In genomic region chr20:47359533-47360206, GRCh38 we compare ENCODE assay signal across 1 cellular context.
TF ChIP-seq lines count a peak whose summit lies in the region.

No MANE protein-coding gene starts in this region.

TF ChIP-seq in HepG2, 621 proteins besides CTCF, POLR2A, EP300 and RAD21 (continued from another document and continues in another):
- 0 out of 2 replicates have a peak, but pooled peaks have one; percentile 3 for TF ChIP-seq HINFP (CRISPR knock-in tag; IDR thresholded peaks at IDR 0.05; ENCODE audit: low read depth)
- peak; percentile 22 for TF ChIP-seq CBX1 (IDR thresholded peaks at IDR 0.05; ENCODE audit: low read depth)
- TF ChIP-seq ZFP90 (CRISPR knock-in tag; IDR thresholded peaks at IDR 0.05; ENCODE audit: borderline replicate concordance), result no peak
- no peak for TF ChIP-seq STAT5B (CRISPR knock-in tag; IDR thresholded peaks at IDR 0.05)
- TF ChIP-seq THAP9 (CRISPR knock-in tag; IDR thresholded peaks at IDR 0.05; ENCODE audit: borderline replicate concordance), result no peak
- TF ChIP-seq RBFOX2 (IDR thresholded peaks at IDR 0.05; ENCODE audit: low read depth, low read length), result peak; percentile 12; the same call in 1 of the 2 replicates
- peak; percentile 53; the same call in 1 of the 2 replicates for TF ChIP-seq EED (CRISPR knock-in tag; IDR thresholded peaks at IDR 0.05)
- no peak for TF ChIP-seq ZNF362 (CRISPR knock-in tag; IDR thresholded peaks at IDR 0.05; ENCODE audit: borderline replicate concordance)
- no peak for TF ChIP-seq RBM39 (IDR thresholded peaks at IDR 0.05; ENCODE audit: low read depth, low read length, poor library complexity, severe bottlenecking)
- TF ChIP-seq ZNF430 (CRISPR knock-in tag; IDR thresholded peaks at IDR 0.05), result no peak
- no peak; the same call in 1 of the 2 replicates for TF ChIP-seq ZNF710 (CRISPR knock-in tag; IDR thresholded peaks at IDR 0.05; ENCODE audit: borderline replicate concordance)
- no peak for TF ChIP-seq ZNF839 (CRISPR knock-in tag; IDR thresholded peaks at IDR 0.05; ENCODE audit: borderline replicate concordance)
- no peak for TF ChIP-seq RXRB (CRISPR knock-in tag; IDR thresholded peaks at IDR 0.05; ENCODE audit: borderline replicate concordance)
- peak; percentile 3; the same call in 1 of the 2 replicates for TF ChIP-seq MIXL1 (CRISPR knock-in tag; IDR thresholded peaks at IDR 0.05)
- TF ChIP-seq ZNF563 (CRISPR knock-in tag; IDR thresholded peaks at IDR 0.05), result no peak
- TF ChIP-seq ZNF713 (CRISPR knock-in tag; IDR thresholded peaks at IDR 0.05), result 0 out of 2 replicates have a peak, but pooled peaks have one; percentile 86
- peak; percentile 13; the same call in 1 of the 2 replicates for TF ChIP-seq ZBTB20 (CRISPR knock-in tag; IDR thresholded peaks at IDR 0.05; ENCODE audit: borderline replicate concordance, low read depth)
- TF ChIP-seq PHF20 (CRISPR knock-in tag; IDR thresholded peaks at IDR 0.05), result 0 out of 2 replicates have a peak, but pooled peaks have one; percentile 14
- TF ChIP-seq SRSF1 (optimal IDR thresholded peaks at IDR 0.05; ENCODE audit: low read depth, low read length), result no peak
- TF ChIP-seq ATF1 (CRISPR knock-in tag; IDR thresholded peaks at IDR 0.05), result no peak
- TF ChIP-seq MED13 (CRISPR knock-in tag; IDR thresholded peaks at IDR 0.05), result no peak
- no peak for TF ChIP-seq KMT2A (CRISPR knock-in tag; IDR thresholded peaks at IDR 0.05)
- TF ChIP-seq TBP (CRISPR knock-in tag; IDR thresholded peaks at IDR 0.05), result no peak
- peak; percentile 10; the same call in 1 of the 2 replicates for TF ChIP-seq ESRRA (CRISPR knock-in tag; IDR thresholded peaks at IDR 0.05; ENCODE audit: low read depth)
- TF ChIP-seq ZNF841 (CRISPR knock-in tag; IDR thresholded peaks at IDR 0.05; ENCODE audit: borderline replicate concordance), result no peak
- no peak for TF ChIP-seq ZBTB42 (CRISPR knock-in tag; IDR thresholded peaks at IDR 0.05)
- TF ChIP-seq ZNF224 (CRISPR knock-in tag; IDR thresholded peaks at IDR 0.05), result no peak
- TF ChIP-seq SATB2 (CRISPR knock-in tag; IDR thresholded peaks at IDR 0.05), result no peak; the same call in none of the 2 replicates
- no peak for TF ChIP-seq SNRNP70 (IDR thresholded peaks at IDR 0.05; ENCODE audit: low read depth, low read length)
- no peak for TF ChIP-seq ZNF207 (IDR thresholded peaks at IDR 0.05; ENCODE audit: borderline replicate concordance)
- TF ChIP-seq ZNF746 (CRISPR knock-in tag; IDR thresholded peaks at IDR 0.05), result no peak
- peak; percentile 98 for TF ChIP-seq ZNF768 (CRISPR knock-in tag; IDR thresholded peaks at IDR 0.05)
- no peak for TF ChIP-seq ZFP62 (CRISPR knock-in tag; IDR thresholded peaks at IDR 0.05)
- TF ChIP-seq ZNF335 (CRISPR knock-in tag; IDR thresholded peaks at IDR 0.05), result 0 out of 2 replicates have a peak, but pooled peaks have one; percentile 8
- TF ChIP-seq ZBTB49 (CRISPR knock-in tag; IDR thresholded peaks at IDR 0.05; ENCODE audit: borderline replicate concordance), result no peak
- TF ChIP-seq NR3C1 (CRISPR knock-in tag; IDR thresholded peaks at IDR 0.05), result no peak
- TF ChIP-seq RNF219 (CRISPR knock-in tag; IDR thresholded peaks at IDR 0.05), result peak; percentile 36; the same call in 1 of the 2 replicates
- TF ChIP-seq BRD4 (CRISPR knock-in tag; IDR thresholded peaks at IDR 0.05), result no peak
- TF ChIP-seq ZGPAT (CRISPR knock-in tag; IDR thresholded peaks at IDR 0.05), result no peak
- TF ChIP-seq ZBTB37 (CRISPR knock-in tag; IDR thresholded peaks at IDR 0.05), result no peak
- TF ChIP-seq PRDM15 (CRISPR knock-in tag; IDR thresholded peaks at IDR 0.05), result no peak
- TF ChIP-seq EHMT2 (IDR thresholded peaks at IDR 0.05; ENCODE audit: borderline replicate concordance, low read depth, low read length), result peak; percentile 65; the same call in 1 of the 2 replicates
